8 cellular contexts compared by ENCODE assay signal in genomic region chr1:8858888-8859706, GRCh38. TPM values are rescaled to one million over a fixed set of nuclear protein-coding genes. Genes with fewer than 3 reads are reported as not detected.
A peak's percentile ranks its signal among the peaks of the same experiment; 100 is the strongest.
DNase-seq lines count a peak whose midpoint lies in the region; ATAC-seq, FAIRE-seq and TF ChIP-seq lines count a peak whose summit lies in the region.

No MANE protein-coding gene starts in this region.

- H3K27me3 ChIP-seq in esophagus squamous epithelium (no peaks in the 10 kb centered on the region), neural progenitor cell (no peaks in the 10 kb centered on the region)

- H3K36me3 Mint-ChIP-seq in neural progenitor cell, result peaks cover 44% of the 10 kb centered on the region

- H3K27ac ChIP-seq in A549 (peak overlapping the region in 1 of 2 experiments; percentile 56; a peak in 2 of 6 replicates), esophagus squamous epithelium (peak overlapping the region in 3 of 4 donors; percentile 10 to 67 (median 26)), neural progenitor cell (no peak overlapping the region)

- H3K4me3 ChIP-seq in A549, result no peak overlapping the region
- H3K4me3 ChIP-seq in esophagus squamous epithelium, result no peak overlapping the region
- no peak overlapping the region for H3K4me3 ChIP-seq in neural progenitor cell

- TF ChIP-seq CTCF in A549 (IDR thresholded peaks at IDR 0.05), result peak; percentile 52
- TF ChIP-seq CTCF in esophagus squamous epithelium (IDR thresholded peaks at IDR 0.05), result peak in 5 of 6 experiments; percentile 38 to 67 (median 60)
- TF ChIP-seq CTCF in neural progenitor cell (IDR thresholded peaks at IDR 0.05), result peak; percentile 76

- H3K4me1 Mint-ChIP-seq in neural progenitor cell, result peaks cover 57% of the 10 kb centered on the region

- H2AFZ ChIP-seq in neural progenitor cell (replicated peaks), result no peak overlapping the region

- ATAC-seq in A549 (peak; percentile 4 to 20; a peak in 5 of 6 replicates), GM19467 (IDR thresholded peaks at IDR 0.05; ENCODE audit: unreplicated experiment) (no peak)

- peaks cover 14% of the 10 kb centered on the region for H3K27me3 Mint-ChIP-seq in neural progenitor cell (ENCODE audit: insufficient read depth, low read depth)

- H3K9me3 Mint-ChIP-seq in neural progenitor cell, result no peaks in the 10 kb centered on the region

- peaks cover 72% of the 10 kb centered on the region for H4K20me1 ChIP-seq in neural progenitor cell (ENCODE audit: low read depth)

- H3F3A ChIP-seq in neural progenitor cell (ENCODE audit: low read depth), result peaks cover 88% of the 10 kb centered on the region

- H3K4me1 ChIP-seq in A549, result peaks cover 40% of the 10 kb centered on the region; the same call in 2 of the 3 replicates
- H3K4me1 ChIP-seq in esophagus squamous epithelium, result peaks cover 0 to 47% (median 11%) of the 10 kb centered on the region in 3 donors
- peaks cover 6% of the 10 kb centered on the region for H3K4me1 ChIP-seq in neural progenitor cell

- H3K9me3 ChIP-seq in A549, result no peaks in the 10 kb centered on the region
- no peaks in the 10 kb centered on the region for H3K9me3 ChIP-seq in esophagus squamous epithelium
- no peaks in the 10 kb centered on the region for H3K9me3 ChIP-seq in neural progenitor cell (ENCODE audit: low read depth)

- POLR2A ChIA-PET in A549 (lab: Yijun Ruan, JAX), result interaction anchor here (0.7 to 2.7 kb wide), 5 partner anchors 10 to 20 kb away, joined by 3 to 12 read pairs (median 3); partner anchors contain the start of gene ENO1

- no peak overlapping the region for H3K9ac ChIP-seq in neural progenitor cell

- WGBS in A549 (ENCODE audit: missing lambda C conversion rate), result 81% methylated on average over 12 of the region's 12 CpGs
- WGBS in esophagus squamous epithelium, 2 donors, result 69 to 70% methylated on average over 10 to 11 of the region's 12 CpGs

- H3K79me2 ChIP-seq in neural progenitor cell (ENCODE audit: low read depth), result peaks cover 5% of the 10 kb centered on the region

- peaks cover 38 to 80% (median 51%) of the 10 kb centered on the region in 3 donors for H3K36me3 ChIP-seq in esophagus squamous epithelium
- H3K36me3 ChIP-seq in neural progenitor cell, result peaks cover 20% of the 10 kb centered on the region

- peak overlapping the region; percentile 24 for H3K27ac Mint-ChIP-seq in neural progenitor cell

- TF ChIP-seq RAD21 in A549 (conservative IDR thresholded peaks at IDR 0.05 in 1 of 2, IDR thresholded peaks at IDR 0.05 in 1 of 2), result peak; percentile 37 to 43; a peak in 4 of 5 replicates

- FAIRE-seq in A549 (lab: Jason Lieb, UNC), result no peak

- peak overlapping the region; percentile 41 for H3K4me3 Mint-ChIP-seq in neural progenitor cell

- CTCF ChIA-PET in A549 (lab: Yijun Ruan, JAX), result interaction anchor here (1.0 to 8.6 kb wide), 15 partner anchors 10 to 385 kb away, joined by 3 to 87 read pairs (median 4); partner anchors contain the start of gene ENO1

- no peak for TF ChIP-seq POLR2A in A549 (IDR thresholded peaks at IDR 0.05; ENCODE audit: low read length)
- no peak for TF ChIP-seq POLR2A in esophagus squamous epithelium (IDR thresholded peaks at IDR 0.05)

- peak in 1 of 2 experiments; percentile 72 for DNase-seq in A549 (ENCODE audit: low read depth in 1 of 2, low spot score in 1 of 2)
- DNase-seq in GM03348 (ENCODE audit: low spot score), result peak; percentile 49
- peak; percentile 73 for DNase-seq in NCI-H2196 (lab: John Stamatoyannopoulos, UW; ENCODE audit: unreplicated experiment)
- DNase-seq in activated CD4-positive, alpha-beta T cell treated with anti-CD3 and anti-CD28 coated beads, Interleukin-2, amount 50 U/mL, for 1 hour, result peak; percentile 48
- DNase-seq in esophagus squamous epithelium (lab: John Stamatoyannopoulos, UW), result no peak
- DNase-seq in neural progenitor cell (ENCODE audit: low spot score), result peak; percentile 62
- DNase-seq in ureter (ENCODE audit: low spot score), result no peak

- no peak for TF ChIP-seq EP300 in A549 (IDR thresholded peaks at IDR 0.05)

- H3K4me2 ChIP-seq in A549 (no peak overlapping the region), neural progenitor cell (no peak overlapping the region)

- intact Hi-C loops in esophagus squamous epithelium (cut with DNase I), result no loop called here

TF ChIP-seq in A549, 52 proteins besides CTCF, POLR2A, EP300 and RAD21:
- no peak for TF ChIP-seq BCL3 (IDR thresholded peaks at IDR 0.05)
- no peak for TF ChIP-seq TP53 (CRISPR knock-in tag; IDR thresholded peaks at IDR 0.05)
- no peak for TF ChIP-seq NR3C1 (IDR thresholded peaks at IDR 0.05)
- no peak; the same call in 1 of the 2 replicates for TF ChIP-seq RARB (CRISPR knock-in tag; IDR thresholded peaks at IDR 0.05)
- peak in 1 of 2 experiments; percentile 36; a peak in 1 of 5 replicates for TF ChIP-seq JUN (IDR thresholded peaks at IDR 0.05)
- no peak for TF ChIP-seq GATA3 (IDR thresholded peaks at IDR 0.05; ENCODE audit: borderline replicate concordance)
- 0 out of 3 replicates have a peak, but pooled peaks have one; percentile 39 for TF ChIP-seq SMC3 (IDR thresholded peaks at IDR 0.05)
- TF ChIP-seq EHMT2 (IDR thresholded peaks at IDR 0.05; ENCODE audit: low read depth), result no peak
- no peak for TF ChIP-seq HOXB13 (CRISPR knock-in tag; IDR thresholded peaks at IDR 0.05; ENCODE audit: low read depth)
- no peak for TF ChIP-seq KDM1A (IDR thresholded peaks at IDR 0.05; ENCODE audit: low read depth)
- no peak for TF ChIP-seq ZC3H11A (IDR thresholded peaks at IDR 0.05)
- no peak for TF ChIP-seq PHF8 (IDR thresholded peaks at IDR 0.05; ENCODE audit: borderline replicate concordance, low read depth)
- no peak for TF ChIP-seq CHD2 (IDR thresholded peaks at IDR 0.05; ENCODE audit: low read length, partially characterized antibody)
- no peak for TF ChIP-seq HES2 (IDR thresholded peaks at IDR 0.05)
- 0 out of 2 replicates have a peak, but pooled peaks have one; percentile 61 for TF ChIP-seq POLR2AphosphoS2 (conservative IDR thresholded peaks at IDR 0.05; ENCODE audit: low read length)
- no peak for TF ChIP-seq FOSL2 (IDR thresholded peaks at IDR 0.05)
- no peak for TF ChIP-seq FOSL2 (CRISPR knock-in tag; IDR thresholded peaks at IDR 0.05)
- TF ChIP-seq HMGXB4 (CRISPR knock-in tag; IDR thresholded peaks at IDR 0.05; ENCODE audit: borderline replicate concordance), result no peak
- TF ChIP-seq FOXS1 (CRISPR knock-in tag; IDR thresholded peaks at IDR 0.05), result no peak

RNA-seq across cellular contexts. Expression of gene ENO1, which starts 19.4 kb away (rescaled TPM):
- 1,899 and 1,948 TPM in 2 replicates for polyA plus RNA-seq in A549 (2011; rRNA removed)
- 2,304 and 2,482 TPM in 2 replicates for polyA plus RNA-seq in A549 (2012; cell fraction: cytosol; rRNA removed)
- polyA plus RNA-seq in A549 (2012; cell fraction: nucleus; rRNA removed), result 3,157 and 3,429 TPM in 2 replicates
- polyA plus RNA-seq in A549 (2017; fragmentation: RNase III; extraction: RNeasy Plus Mini Kit Qiagen cat#74134 plus additional on column Dnase treatment), result 2,937 to 2,981 TPM (median 2,952 TPM) in 3 replicates
- 2,309 and 2,515 TPM in 2 replicates for polyA minus RNA-seq in A549 (2011; rRNA and poly(A)+ RNA removed)
- 1,000 to 10,000 TPM in 3 of 4 donors, 100 to 1,000 TPM in 1; 954 to 1,668 (median 1,315) TPM for total RNA-seq in esophagus squamous epithelium
- total RNA-seq in neural progenitor cell (ENCODE audit: low replicate concordance), result 1,414 and 2,157 TPM in 2 replicates
- total RNA-seq in ureter, result 726 TPM

RNA-seq across cellular contexts. Expression of gene RERE, which starts 41.7 kb away (rescaled TPM):
- polyA plus RNA-seq in A549 (2011; rRNA removed) (12.6 and 36.8 TPM in 2 replicates), A549 (2017; fragmentation: RNase III; extraction: RNeasy Plus Mini Kit Qiagen cat#74134 plus additional on column Dnase treatment) (22.0 to 28.6 TPM (median 27.9 TPM) in 3 replicates)
- polyA plus RNA-seq in A549 (2012; cell fraction: cytosol; rRNA removed), result 8.3 and 8.5 TPM in 2 replicates
- polyA plus RNA-seq in A549 (2012; cell fraction: nucleus; rRNA removed), result 10.2 and 20.1 TPM in 2 replicates
- polyA minus RNA-seq in A549 (2011; rRNA and poly(A)+ RNA removed), result 74.2 and 81.5 TPM in 2 replicates
- total RNA-seq in esophagus squamous epithelium (10 to 100 TPM; 27.5 to 56.6 (median 32.1) TPM), neural progenitor cell (ENCODE audit: low replicate concordance) (29.8 and 46.5 TPM in 2 replicates), ureter (215 TPM)

Comparison
In these comparisons a context has a peak if more than half of its experiments do, and no peak if none do; other contexts are left out.
1. DNase-seq: peak in GM03348 (single experiment), NCI-H2196 (single experiment), activated CD4-positive, alpha-beta T cell treated with anti-CD3 and anti-CD28 coated beads, Interleukin-2, amount 50 U/mL, for 1 hour (single experiment) and neural progenitor cell (single experiment); none in esophagus squamous epithelium (single experiment) and ureter (single experiment).
2. Peak in every context shown above with its lines, with median percentiles within 50 percentile points of each other: CTCF ChIP-seq.